ENCODE assay signal across 8 cellular contexts in the genomic region with DNA sequence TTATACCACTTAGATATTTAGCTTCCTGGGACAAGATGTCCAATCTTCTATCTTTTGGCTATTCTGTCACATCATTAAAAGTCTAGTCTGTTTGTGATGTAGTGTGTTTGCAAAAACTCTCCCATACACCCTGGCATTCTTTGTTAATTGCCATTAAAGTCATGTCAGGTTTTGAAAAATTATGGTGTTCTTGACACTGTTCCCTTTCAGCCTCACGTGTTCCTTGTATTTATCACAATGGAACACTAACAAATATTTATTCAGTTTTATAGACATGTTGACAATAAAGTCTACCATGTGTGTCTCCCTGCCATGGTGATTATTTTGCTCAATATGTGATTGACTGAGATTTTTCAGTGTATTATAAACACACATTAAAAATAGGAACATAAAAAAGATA. TPM values are rescaled to one million over a fixed set of nuclear protein-coding genes. Genes with fewer than 3 reads are reported as not detected.
"Had no signal": no experiment of that assay in that cellular context is flagged by ENCODE, and none has a peak within 500 bp of the region (broad histone marks: within the 10 kb centered on the region; RNA-seq: fewer than 3 reads in every experiment).

No MANE protein-coding gene starts in this region.

- DNase-seq: GM23248, GOT3, H7, HFFc6 had no signal

- FAIRE-seq: HepG2 had no signal

- H3K4me3 ChIP-seq: GM23248, HAP-1 had no signal

- H3K36me3 ChIP-seq: HAP-1 had no signal

- H3K9me3 ChIP-seq: HAP-1 had no signal

- H3K27ac ChIP-seq: GM23248, HL-60 had no signal

RNA-seq across cellular contexts. Expression of a gene that starts 9.4 kb away (rescaled TPM):
- total RNA-seq: GM23248, HT1080 had no signal
